21 cellular contexts compared by ENCODE assay signal in the genomic region with DNA sequence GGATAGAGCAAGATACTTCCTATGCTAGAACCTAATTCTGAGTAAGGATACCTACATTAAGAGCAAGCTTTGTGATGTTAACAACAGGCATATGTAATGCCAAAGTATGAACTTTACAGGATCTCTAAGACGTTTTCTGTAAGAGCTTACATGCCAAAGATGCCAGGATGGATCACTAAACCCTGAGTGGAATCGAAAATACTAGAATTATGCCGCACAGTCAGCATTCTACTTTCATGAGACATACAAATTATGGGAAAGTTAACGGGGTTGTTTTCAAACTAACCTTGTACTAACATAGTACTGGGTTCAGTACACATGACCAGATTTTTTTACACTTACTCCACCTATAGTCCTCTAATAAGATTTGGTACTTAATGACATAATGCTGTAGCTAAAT. TPM values are rescaled to one million over a fixed set of nuclear protein-coding genes. Genes with fewer than 3 reads are reported as not detected.
DNase-seq lines count a peak whose midpoint lies in the region; ATAC-seq, FAIRE-seq and TF ChIP-seq lines count a peak whose summit lies in the region.
"Had no signal": no experiment of that assay in that cellular context is flagged by ENCODE, and none has a peak within 500 bp of the region (broad histone marks: within the 10 kb centered on the region; RNA-seq: fewer than 3 reads in every experiment).

No MANE protein-coding gene starts in this region.

- TF ChIP-seq CTCF in A549 (IDR thresholded peaks at IDR 0.05), result no peak
- TF ChIP-seq CTCF in HFFc6 (IDR thresholded peaks at IDR 0.05), result no peak
- no peak for TF ChIP-seq CTCF in astrocyte of the spinal cord (IDR thresholded peaks at IDR 0.05; ENCODE audit: low read depth, low read length)
- TF ChIP-seq CTCF in osteoblast (IDR thresholded peaks at IDR 0.05; ENCODE audit: extremely low read depth, low read depth, low read length), result no peak
- no peak for TF ChIP-seq CTCF in stomach (IDR thresholded peaks at IDR 0.05)

- H3K4me3 ChIP-seq in A549 (no peak overlapping the region), astrocyte of the spinal cord (ENCODE audit: low read depth, low read length) (no peak overlapping the region), osteoblast (ENCODE audit: insufficient read depth, low read length) (no peak overlapping the region), stomach (no peak overlapping the region)
- H3K4me3 ChIP-seq in CD8-positive, alpha-beta memory T cell (ENCODE audit: low read length), result no peak overlapping the region
- H3K4me3 ChIP-seq: breast epithelium, colonic mucosa, upper lobe of left lung had no signal

- TF ChIP-seq EP300 in A549 (IDR thresholded peaks at IDR 0.05) (no peak), stomach (IDR thresholded peaks at IDR 0.05) (no peak)

- CTCF ChIA-PET in A549 (lab: Yijun Ruan, JAX), result interaction anchor here (1.2 to 10.5 kb wide), 7 partner anchors 9 to 252 kb away, joined by 3 to 63 read pairs (median 4); no protein-coding TSS in a partner anchor
- CTCF ChIA-PET in CD8-positive, alpha-beta memory T cell (lab: Charles Lee), result no interaction called here

- TF ChIP-seq POLR2A in A549 (IDR thresholded peaks at IDR 0.05; ENCODE audit: low read length) (no peak), stomach (IDR thresholded peaks at IDR 0.05) (no peak)

- H3K27ac Mint-ChIP-seq in HFFc6, result peak overlapping the region; percentile 62; the same call in 1 of the 2 replicates
- peak overlapping the region in 3 of 8 donors; percentile 35 to 56 (median 39) for H3K27ac Mint-ChIP-seq in CD8-positive, alpha-beta memory T cell
- H3K27ac Mint-ChIP-seq: activated CD8-positive, alpha-beta T cell treated with anti-CD3 and anti-CD28 coated beads for 36 hours had no signal

- in situ Hi-C loops in astrocyte of the spinal cord (cut with HindIII; ENCODE audit: low sequenced_read_pairs), result no loop called here

- no peaks in the 10 kb centered on the region for H4K20me1 ChIP-seq in osteoblast (ENCODE audit: insufficient read depth, low read length)

- peaks cover 72% of the 10 kb centered on the region for H3K4me1 Mint-ChIP-seq in HFFc6 (ENCODE audit: low read depth)
- H3K4me1 Mint-ChIP-seq in CD8-positive, alpha-beta memory T cell, result peaks cover 12 to 13% (median 12%) of the 10 kb centered on the region in 3 donors

- intact Hi-C loops in stomach (cut with DNase I; ENCODE audit: low total_unique reads), result no loop called here

- H3K4me2 ChIP-seq in A549 (no peak overlapping the region), osteoblast (ENCODE audit: insufficient read depth, low read length) (peak overlapping the region; percentile 2)
- H3K4me2 ChIP-seq: SK-N-SH had no signal

- no peaks in the 10 kb centered on the region for H3K27me3 ChIP-seq in osteoblast (ENCODE audit: insufficient read depth, low read length)
- no peaks in the 10 kb centered on the region for H3K27me3 ChIP-seq in CD8-positive, alpha-beta memory T cell (ENCODE audit: insufficient read depth, low read length, poor library complexity, severe bottlenecking)
- no peaks in the 10 kb centered on the region for H3K27me3 ChIP-seq in stomach
- H3K27me3 ChIP-seq: breast epithelium, colonic mucosa, upper lobe of left lung had no signal

- H3K79me2 ChIP-seq in osteoblast (ENCODE audit: insufficient read depth, low read length), result no peaks in the 10 kb centered on the region

- H3K9me3 Mint-ChIP-seq in HFFc6, result peaks cover 8% of the 10 kb centered on the region; the same call in 1 of the 2 replicates
- H3K9me3 Mint-ChIP-seq in CD8-positive, alpha-beta memory T cell, result no peaks in the 10 kb centered on the region
- H3K9me3 Mint-ChIP-seq: activated CD8-positive, alpha-beta T cell treated with anti-CD3 and anti-CD28 coated beads for 36 hours had no signal

- no peaks in the 10 kb centered on the region for H3K9me3 ChIP-seq in A549
- no peaks in the 10 kb centered on the region for H3K9me3 ChIP-seq in osteoblast (ENCODE audit: low read depth, low read length)
- no peaks in the 10 kb centered on the region for H3K9me3 ChIP-seq in CD8-positive, alpha-beta memory T cell (ENCODE audit: low read length)
- H3K9me3 ChIP-seq in stomach, result no peaks in the 10 kb centered on the region
- H3K9me3 ChIP-seq: breast epithelium, colonic mucosa, SK-N-SH, upper lobe of left lung had no signal

- peak; percentile 56 for FAIRE-seq in A549 (lab: Jason Lieb, UNC)

- TF ChIP-seq RAD21 in A549 (conservative IDR thresholded peaks at IDR 0.05 in 1 of 2, IDR thresholded peaks at IDR 0.05 in 1 of 2), result no peak

- no peak for DNase-seq in A549 (ENCODE audit: low read depth in 1 of 2, low spot score in 1 of 2)
- DNase-seq in HFFc6, result no peak
- DNase-seq in astrocyte of the spinal cord (ENCODE audit: low read depth, low spot score), result peak; percentile 54
- DNase-seq in osteoblast (ENCODE audit: insufficient read length, low spot score, missing footprints), result no peak
- no peak for DNase-seq in COR-L47 (lab: John Stamatoyannopoulos, UW)
- DNase-seq in CD8-positive, alpha-beta memory T cell, result no peak
- DNase-seq in stimulated activated CD4-positive, alpha-beta T cell treated with anti-CD3 and anti-CD28 coated beads, Interleukin-4, amount 100 ng/mL, for 24 hours, result no peak
- DNase-seq in stomach, result no peak
- DNase-seq: activated CD4-positive, alpha-beta T cell treated with anti-CD3 and anti-CD28 coated beads for 1 hour; activated CD8-positive, alpha-beta T cell treated with anti-CD3 and anti-CD28 coated beads for 36 hours; activated gamma-delta T cell; colonic mucosa; effector memory CD4-positive, alpha-beta T cell; foreskin melanocyte; left cardiac atrium; NCI-H1694; SK-N-SH; stimulated activated CD8-positive, alpha-beta memory T cell treated with anti-CD3 and anti-CD28 coated beads, Interleukin-4, amount 100 ng/mL, for 48 hours; T-helper 17 cell; upper lobe of left lung had no signal

- no peak overlapping the region for H2AFZ ChIP-seq in osteoblast (ENCODE audit: low read length)

- peaks cover 23% of the 10 kb centered on the region for H3K36me3 ChIP-seq in osteoblast (ENCODE audit: insufficient read depth, low read length)
- H3K36me3 ChIP-seq in CD8-positive, alpha-beta memory T cell (ENCODE audit: insufficient read depth, low read length), result peaks cover 14% of the 10 kb centered on the region
- H3K36me3 ChIP-seq in stomach, result peaks cover 0 to 49% (median 38%) of the 10 kb centered on the region in 4 donors
- H3K36me3 ChIP-seq: breast epithelium, colonic mucosa had no signal

- POLR2A ChIA-PET in A549 (lab: Yijun Ruan, JAX), result no interaction called here
- POLR2A ChIA-PET in CD8-positive, alpha-beta memory T cell (lab: Charles Lee), result no interaction called here

- peaks cover 40% of the 10 kb centered on the region for H3K27me3 Mint-ChIP-seq in HFFc6 (ENCODE audit: insufficient read depth)
- peaks cover 0 to 4% of the 10 kb centered on the region in 2 donors for H3K27me3 Mint-ChIP-seq in CD8-positive, alpha-beta memory T cell
- H3K27me3 Mint-ChIP-seq: activated CD8-positive, alpha-beta T cell treated with anti-CD3 and anti-CD28 coated beads for 36 hours; T-helper 17 cell had no signal

- H3K4me1 ChIP-seq in A549 (peaks cover 19% of the 10 kb centered on the region), osteoblast (ENCODE audit: insufficient read depth, low read length) (peaks cover 67% of the 10 kb centered on the region), stomach (peaks cover 0 to 29% (median 9%) of the 10 kb centered on the region in 4 donors)
- H3K4me1 ChIP-seq in CD8-positive, alpha-beta memory T cell (ENCODE audit: insufficient read depth, low read length), result peaks cover 5% of the 10 kb centered on the region
- H3K4me1 ChIP-seq: breast epithelium, colonic mucosa had no signal

- peak overlapping the region; percentile 14; the same call in 1 of the 2 replicates for H3K4me3 Mint-ChIP-seq in HFFc6
- H3K4me3 Mint-ChIP-seq in CD8-positive, alpha-beta memory T cell, result no peak overlapping the region
- H3K4me3 Mint-ChIP-seq: activated CD8-positive, alpha-beta T cell treated with anti-CD3 and anti-CD28 coated beads for 36 hours; T-helper 17 cell had no signal

- ATAC-seq in A549, result no peak
- ATAC-seq: activated CD8-positive, alpha-beta T cell treated with anti-CD3 and anti-CD28 coated beads for 36 hours; T-helper 17 cell had no signal

- WGBS in A549 (ENCODE audit: missing lambda C conversion rate), result 77% methylated on average over 4 of the region's 4 CpGs
- WGBS in stomach, 5 donors, result 85 to 96% (median 93%) methylated on average over 4 of the region's 4 CpGs

- peaks cover 74% of the 10 kb centered on the region for H3K36me3 Mint-ChIP-seq in HFFc6 (ENCODE audit: low read depth)
- peaks cover 3 to 53% (median 17%) of the 10 kb centered on the region in 3 donors for H3K36me3 Mint-ChIP-seq in CD8-positive, alpha-beta memory T cell

- H3K27ac ChIP-seq in A549, result no peak overlapping the region
- peak overlapping the region; percentile 80 for H3K27ac ChIP-seq in osteoblast (ENCODE audit: low read depth, low read length)
- H3K27ac ChIP-seq in CD8-positive, alpha-beta memory T cell (ENCODE audit: low read depth, low read length), result no peak overlapping the region
- no peak overlapping the region for H3K27ac ChIP-seq in stomach
- H3K27ac ChIP-seq: breast epithelium, colonic mucosa, upper lobe of left lung had no signal

TF ChIP-seq in A549, 52 proteins besides CTCF, POLR2A, EP300 and RAD21 (continues in another document):
- no peak for TF ChIP-seq KDM5A (IDR thresholded peaks at IDR 0.05)

RNA-seq across cellular contexts. Expression of a gene that starts 55.1 kb away (rescaled TPM):
- 107 and 118 TPM in 2 replicates for polyA plus RNA-seq in A549 (2011; rRNA removed)
- polyA plus RNA-seq in A549 (2012; cell fraction: cytosol; rRNA removed), result 33.9 and 35.2 TPM in 2 replicates
- polyA plus RNA-seq in A549 (2012; cell fraction: nucleus; rRNA removed), result 13.5 and 20.0 TPM in 2 replicates
- 67.4 to 71.6 TPM (median 68.9 TPM) in 3 replicates for polyA plus RNA-seq in A549 (2017; fragmentation: RNase III; extraction: RNeasy Plus Mini Kit Qiagen cat#74134 plus additional on column Dnase treatment)
- polyA minus RNA-seq in A549 (2011; rRNA and poly(A)+ RNA removed), result 86.4 and 87.5 TPM in 2 replicates
- total RNA-seq in HFFc6 (2021; fragmentation: NEBNext Ultra II Directional; extraction: Animal tissue kit (Norgen Biotek cat#: 25700)), result 10 to 100 TPM; 41.0 to 45.7 (median 42.0) TPM
- total RNA-seq in osteoblast, result 41.8 and 51.0 TPM in 2 replicates
- 10 to 100 TPM; 66.6 to 76.1 TPM for total RNA-seq in CD8-positive, alpha-beta memory T cell
- 53.9 TPM for polyA plus RNA-seq in CD8-positive, alpha-beta memory T cell
- 10 to 100 TPM; 16.9 to 89.5 (median 51.4) TPM for total RNA-seq in stomach
- polyA plus RNA-seq in stomach, result 10 to 100 TPM; 11.2 to 30.5 (median 23.2) TPM

RNA-seq across cellular contexts. Expression of a gene that starts 55.2 kb away (rescaled TPM):
- polyA plus RNA-seq in A549 (2011; rRNA removed) (3.8 and 4.9 TPM in 2 replicates), A549 (2017; fragmentation: RNase III; extraction: RNeasy Plus Mini Kit Qiagen cat#74134 plus additional on column Dnase treatment) (1.5 to 2.1 TPM (median 2.0 TPM) in 3 replicates), stomach (1 to 10 TPM in 2 of 3 donors, under 1 TPM in 1; 0.25 to 1.7 (median 1.7) TPM)
- polyA plus RNA-seq in A549 (2012; cell fraction: cytosol; rRNA removed), result 0.59 and 0.73 TPM in 2 replicates
- polyA plus RNA-seq in A549 (2012; cell fraction: nucleus; rRNA removed), result 0.31 and 0.44 TPM in 2 replicates
- polyA minus RNA-seq in A549 (2011; rRNA and poly(A)+ RNA removed), result 3.6 and 8.5 TPM in 2 replicates
- total RNA-seq in HFFc6 (2021; fragmentation: NEBNext Ultra II Directional; extraction: Animal tissue kit (Norgen Biotek cat#: 25700)), result 1 to 10 TPM; 1.1 to 2.2 (median 1.5) TPM
- total RNA-seq in osteoblast (4.7 and 5.8 TPM in 2 replicates), stomach (1 to 10 TPM in 3 of 5 donors, under 1 TPM in 1, not detected in 1; 0.29 to 9.4 (median 4.6) TPM)
- 1 to 10 TPM; 1.0 to 1.3 TPM for total RNA-seq in CD8-positive, alpha-beta memory T cell
- 0.52 TPM for polyA plus RNA-seq in CD8-positive, alpha-beta memory T cell
